ENCODE assay signal across 8 cellular contexts in genomic region chr20:45406260-45407066, GRCh38. TPM values are rescaled to one million over a fixed set of nuclear protein-coding genes. Genes with fewer than 3 reads are reported as not detected.
DNase-seq lines count a peak whose midpoint lies in the region; ATAC-seq, FAIRE-seq and TF ChIP-seq lines count a peak whose summit lies in the region.

No MANE protein-coding gene starts in this region.

- no TSS peak for BruUV-seq in HepG2 (replicated peaks; lab: Mats Ljungman, UMichigan)

- POLR2A ChIA-PET in HepG2 (lab: Yijun Ruan, JAX) = interaction anchor here (1.7 to 4.2 kb wide), 4 partner anchors 9 to 69 kb away, joined by 4 to 32 read pairs (median 8); partner anchors contain the start of genes PIGT and SYS1

- peak overlapping the region; percentile 95 for H3K4me2 ChIP-seq in HepG2 (ENCODE audit: low read depth, low read length)

- DNase-seq in DMS153 treated with DMSO at 0.1 percent for 48 hours (lab: John Stamatoyannopoulos, UW; ENCODE audit: unreplicated experiment) = peak; percentile 36
- DNase-seq in NCI-H1092 treated with DMSO at 0.1 percent for 48 hours (lab: John Stamatoyannopoulos, UW) = peak; percentile 56
- peak; percentile 34 for DNase-seq in activated CD4-positive, alpha-beta T cell treated with anti-CD3 and anti-CD28 coated beads for 1 hour
- peak; percentile 90 for DNase-seq in coronary artery (ENCODE audit: low spot score)
- DNase-seq in HepG2 (ENCODE audit: low spot score) = no peak
- DNase-seq in stimulated activated CD4-positive, alpha-beta T cell treated with anti-CD3 and anti-CD28 coated beads, Interleukin-2, amount 100 ng/mL, for 24 hours = peak; percentile 53 to 71
- DNase-seq in NCI-H510A (lab: John Stamatoyannopoulos, UW) = no peak
- DNase-seq in GM12891 (ENCODE audit: insufficient read length, low spot score) = no peak

- H2AFZ ChIP-seq in HepG2 (ENCODE audit: low read length) = no peak overlapping the region

- no peak for TF ChIP-seq CTCF in coronary artery (IDR thresholded peaks at IDR 0.05)
- peak; percentile 43 for TF ChIP-seq CTCF in HepG2 (CRISPR knock-in tag; IDR thresholded peaks at IDR 0.05)

- no peaks in the 10 kb centered on the region for H4K20me1 ChIP-seq in HepG2 (ENCODE audit: insufficient read depth, low read length)

- peak; percentile 14; the same call in 1 of the 2 replicates for TF ChIP-seq RAD21 in HepG2 (CRISPR knock-in tag; IDR thresholded peaks at IDR 0.05)

- H3K27me3 ChIP-seq in HepG2 (ENCODE audit: control insufficient read depth in 1 of 2, insufficient read depth in 2 of 2, low read length in 2 of 2) = peaks cover 2 to 5% of the 10 kb centered on the region in 2 experiments; a peak in 2 of 5 replicates

- ATAC-seq in HepG2 = peak; percentile 62

- no peaks in the 10 kb centered on the region for H3K36me3 ChIP-seq in HepG2 (replicated peaks in 1 of 2; ENCODE audit: control insufficient read depth in 1 of 2, insufficient read depth in 2 of 2, low read length in 2 of 2)

- intact Hi-C loops in HepG2 (cut with micrococcal nuclease; ENCODE audit: unreplicated experiment) = no loop called here

- H3K4me1 ChIP-seq in HepG2 (ENCODE audit: insufficient read depth, low read length) = peaks cover 25% of the 10 kb centered on the region

- H3K27ac ChIP-seq in coronary artery = peak overlapping the region; percentile 97 to 98
- no peak overlapping the region for H3K27ac ChIP-seq in HepG2 (ENCODE audit: extremely low read length, insufficient read depth, low read length)

- TF ChIP-seq POLR2A in HepG2 (IDR thresholded peaks at IDR 0.05; ENCODE audit: insufficient read depth in 1 of 2, low read depth in 2 of 2, low read length in 2 of 2) = peak in 1 of 2 experiments; percentile 53; a peak in 1 of 4 replicates
- no peak for TF ChIP-seq POLR2A in GM12891 (IDR thresholded peaks at IDR 0.05; ENCODE audit: low read depth, low read length)

- WGBS in HepG2 (ENCODE audit: low lambda C conversion rate) = 25% methylated on average over 29 of the region's 87 CpGs

- H3K4me3 ChIP-seq in coronary artery (peak overlapping the region; percentile 93), HepG2 (replicated peaks in 1 of 3; ENCODE audit: insufficient read depth in 1 of 3, low read depth in 2 of 3, low read length in 3 of 3) (peak overlapping the region; percentile 88 to 92 (median 88))

- H3K9me3 ChIP-seq in HepG2 (ENCODE audit: low read length) = peaks cover 2% of the 10 kb centered on the region

- no peak for FAIRE-seq in HepG2 (lab: Jason Lieb, UNC)
- FAIRE-seq in GM12891 (lab: Jason Lieb, UNC) = no peak

- CTCF ChIA-PET in HepG2 (lab: Yijun Ruan, JAX; ENCODE audit: low intra/inter-chr PET ratio, low total read pairs) = interaction anchor here (0.9 kb wide), 1 partner anchor 9 kb away, joined by 3 read pairs; the partner anchor contains the start of gene PIGT

- no peaks in the 10 kb centered on the region for H3K79me2 ChIP-seq in HepG2 (ENCODE audit: insufficient read depth, low read length)

- no peak for TF ChIP-seq EP300 in HepG2 (IDR thresholded peaks at IDR 0.05; ENCODE audit: low read depth in 2 of 2, low read length in 2 of 2)
- TF ChIP-seq EP300 in HepG2 (CRISPR knock-in tag; IDR thresholded peaks at IDR 0.05; ENCODE audit: borderline replicate concordance) = no peak; the same call in 1 of the 2 replicates

- peak overlapping the region; percentile 72 for H3K9ac ChIP-seq in HepG2 (ENCODE audit: insufficient read depth, low read depth, low read length)

- in situ Hi-C loops in HepG2 (cut with HindIII; ENCODE audit: extremely low pct_ligation_motif_present, low pct_unique_long_range_greater_than_20kb) = no loop called here

RNA-seq across cellular contexts. Expression of gene DBNDD2, which starts 1.6 kb away (rescaled TPM):
- total RNA-seq in HepG2 (2016; rRNA removed; fragmentation: Illumina TruSeq; extraction: Trizol) = 16.7 and 19.6 TPM in 2 replicates
- total RNA-seq in HepG2 (2016; cell fraction: cytosol; rRNA removed; fragmentation: Illumina TruSeq; extraction: Trizol; ENCODE audit: low read depth) = 27.1 and 31.8 TPM in 2 replicates
- 17.0 and 18.9 TPM in 2 replicates for total RNA-seq in HepG2 (2016; cell fraction: insoluble cytoplasmic fraction; rRNA removed; fragmentation: Illumina TruSeq; extraction: Trizol)
- 37.0 and 42.3 TPM in 2 replicates for total RNA-seq in HepG2 (2016; cell fraction: membrane; rRNA removed; fragmentation: Illumina TruSeq; extraction: Trizol)
- total RNA-seq in HepG2 (2016; cell fraction: nucleus; rRNA removed; fragmentation: Illumina TruSeq; extraction: Trizol) = 9.4 and 9.5 TPM in 2 replicates
- 47.6 and 50.4 TPM in 2 replicates for polyA plus RNA-seq in HepG2 (2011; rRNA removed)
- polyA plus RNA-seq in HepG2 (2011; cell fraction: cytosol; rRNA removed) = 44.5 and 55.5 TPM in 2 replicates
- 18.6 and 25.0 TPM in 2 replicates for polyA plus RNA-seq in HepG2 (2011; cell fraction: nucleus; rRNA removed)
- 22.6 and 31.0 TPM in 2 replicates for polyA plus RNA-seq in HepG2 (2012)
- polyA plus RNA-seq in HepG2 (2016; cell fraction: cytosol; fragmentation: Illumina TruSeq; extraction: Trizol; ENCODE audit: low read depth) = 59.2 and 64.6 TPM in 2 replicates
- polyA plus RNA-seq in HepG2 (2016; cell fraction: insoluble cytoplasmic fraction; fragmentation: Illumina TruSeq; extraction: Trizol; ENCODE audit: low read depth) = 33.0 and 35.8 TPM in 2 replicates
- polyA plus RNA-seq in HepG2 (2016; cell fraction: membrane; fragmentation: Illumina TruSeq; extraction: Trizol; ENCODE audit: low read depth) = 58.6 and 59.9 TPM in 2 replicates
- polyA plus RNA-seq in HepG2 (2016; cell fraction: nucleus; fragmentation: Illumina TruSeq; extraction: Trizol; ENCODE audit: insufficient read depth, low read depth) = 22.2 and 26.4 TPM in 2 replicates
- 9.7 and 31.5 TPM in 2 replicates for polyA minus RNA-seq in HepG2 (2011; rRNA and poly(A)+ RNA removed; ENCODE audit: low replicate concordance)
- 4.8 and 11.1 TPM in 2 replicates for polyA minus RNA-seq in HepG2 (2011; cell fraction: cytosol; rRNA and poly(A)+ RNA removed)
- polyA minus RNA-seq in HepG2 (2011; cell fraction: nucleus; rRNA and poly(A)+ RNA removed) = 4.0 and 11.1 TPM in 2 replicates
- polyA plus RNA-seq in GM12891 (2012; ENCODE audit: low read depth, missing spikeins) = 1.7 TPM

RNA-seq across cellular contexts. Expression of gene PIGT, which starts 9.5 kb away (rescaled TPM):
- total RNA-seq in HepG2 (2016; rRNA removed; fragmentation: Illumina TruSeq; extraction: Trizol) = 26.4 and 65.9 TPM in 2 replicates
- total RNA-seq in HepG2 (2016; cell fraction: cytosol; rRNA removed; fragmentation: Illumina TruSeq; extraction: Trizol; ENCODE audit: low read depth) = 16.2 and 16.8 TPM in 2 replicates
- total RNA-seq in HepG2 (2016; cell fraction: insoluble cytoplasmic fraction; rRNA removed; fragmentation: Illumina TruSeq; extraction: Trizol) = 26.3 and 65.1 TPM in 2 replicates
- total RNA-seq in HepG2 (2016; cell fraction: membrane; rRNA removed; fragmentation: Illumina TruSeq; extraction: Trizol) = 26.4 and 29.9 TPM in 2 replicates
- 64.4 and 84.9 TPM in 2 replicates for total RNA-seq in HepG2 (2016; cell fraction: nucleus; rRNA removed; fragmentation: Illumina TruSeq; extraction: Trizol)
- polyA plus RNA-seq in HepG2 (2011; rRNA removed) = 74.1 and 85.7 TPM in 2 replicates
- 37.8 and 44.8 TPM in 2 replicates for polyA plus RNA-seq in HepG2 (2011; cell fraction: cytosol; rRNA removed)
- 94.4 and 98.4 TPM in 2 replicates for polyA plus RNA-seq in HepG2 (2011; cell fraction: nucleus; rRNA removed)
- polyA plus RNA-seq in HepG2 (2012) = 62.3 and 63.6 TPM in 2 replicates
- polyA plus RNA-seq in HepG2 (2016; cell fraction: cytosol; fragmentation: Illumina TruSeq; extraction: Trizol; ENCODE audit: low read depth) = 22.0 and 26.6 TPM in 2 replicates
- 39.8 and 50.9 TPM in 2 replicates for polyA plus RNA-seq in HepG2 (2016; cell fraction: insoluble cytoplasmic fraction; fragmentation: Illumina TruSeq; extraction: Trizol; ENCODE audit: low read depth)
- polyA plus RNA-seq in HepG2 (2016; cell fraction: membrane; fragmentation: Illumina TruSeq; extraction: Trizol; ENCODE audit: low read depth) = 33.2 and 33.6 TPM in 2 replicates
- 167 and 168 TPM in 2 replicates for polyA plus RNA-seq in HepG2 (2016; cell fraction: nucleus; fragmentation: Illumina TruSeq; extraction: Trizol; ENCODE audit: insufficient read depth, low read depth)
- 86.1 and 91.5 TPM in 2 replicates for polyA minus RNA-seq in HepG2 (2011; rRNA and poly(A)+ RNA removed; ENCODE audit: low replicate concordance)
- polyA minus RNA-seq in HepG2 (2011; cell fraction: cytosol; rRNA and poly(A)+ RNA removed) = 35.9 and 37.0 TPM in 2 replicates
- 68.5 and 79.2 TPM in 2 replicates for polyA minus RNA-seq in HepG2 (2011; cell fraction: nucleus; rRNA and poly(A)+ RNA removed)
- polyA plus RNA-seq in GM12891 (2012; ENCODE audit: low read depth, missing spikeins) = 26.8 TPM

RNA-seq across cellular contexts. Expression of gene TP53TG5, which starts 28.3 kb away (rescaled TPM):
- total RNA-seq in HepG2 (2016; rRNA removed; fragmentation: Illumina TruSeq; extraction: Trizol) = not detected in 2 replicates
- total RNA-seq in HepG2 (2016; cell fraction: cytosol; rRNA removed; fragmentation: Illumina TruSeq; extraction: Trizol; ENCODE audit: low read depth) = not detected in 2 replicates
- total RNA-seq in HepG2 (2016; cell fraction: insoluble cytoplasmic fraction; rRNA removed; fragmentation: Illumina TruSeq; extraction: Trizol) = not detected in 2 replicates
- not detected in 2 replicates for total RNA-seq in HepG2 (2016; cell fraction: membrane; rRNA removed; fragmentation: Illumina TruSeq; extraction: Trizol)
- total RNA-seq in HepG2 (2016; cell fraction: nucleus; rRNA removed; fragmentation: Illumina TruSeq; extraction: Trizol) = not detected in 2 replicates
- polyA plus RNA-seq in HepG2 (2011; rRNA removed) = 0.11 TPM in 1 of 2 replicates, not detected in the other
- not detected in 2 replicates for polyA plus RNA-seq in HepG2 (2011; cell fraction: cytosol; rRNA removed)
- not detected in 2 replicates for polyA plus RNA-seq in HepG2 (2011; cell fraction: nucleus; rRNA removed)
- polyA plus RNA-seq in HepG2 (2012) = 0.32 and 0.45 TPM in 2 replicates
- polyA plus RNA-seq in HepG2 (2016; cell fraction: cytosol; fragmentation: Illumina TruSeq; extraction: Trizol; ENCODE audit: low read depth) = not detected in 2 replicates
- not detected in 2 replicates for polyA plus RNA-seq in HepG2 (2016; cell fraction: insoluble cytoplasmic fraction; fragmentation: Illumina TruSeq; extraction: Trizol; ENCODE audit: low read depth)
- polyA plus RNA-seq in HepG2 (2016; cell fraction: membrane; fragmentation: Illumina TruSeq; extraction: Trizol; ENCODE audit: low read depth) = not detected in 2 replicates
- polyA plus RNA-seq in HepG2 (2016; cell fraction: nucleus; fragmentation: Illumina TruSeq; extraction: Trizol; ENCODE audit: insufficient read depth, low read depth) = not detected in 2 replicates
- not detected in 2 replicates for polyA minus RNA-seq in HepG2 (2011; rRNA and poly(A)+ RNA removed; ENCODE audit: low replicate concordance)
- polyA minus RNA-seq in HepG2 (2011; cell fraction: cytosol; rRNA and poly(A)+ RNA removed) = not detected in 2 replicates
- not detected in 2 replicates for polyA minus RNA-seq in HepG2 (2011; cell fraction: nucleus; rRNA and poly(A)+ RNA removed)
- 0.19 TPM for polyA plus RNA-seq in GM12891 (2012; ENCODE audit: low read depth, missing spikeins)

RNA-seq across cellular contexts. Expression of gene SYS1, which starts 43.5 kb away (rescaled TPM):
- 22.0 and 38.3 TPM in 2 replicates for total RNA-seq in HepG2 (2016; rRNA removed; fragmentation: Illumina TruSeq; extraction: Trizol)
- 17.7 and 19.7 TPM in 2 replicates for total RNA-seq in HepG2 (2016; cell fraction: cytosol; rRNA removed; fragmentation: Illumina TruSeq; extraction: Trizol; ENCODE audit: low read depth)
- 22.2 and 38.4 TPM in 2 replicates for total RNA-seq in HepG2 (2016; cell fraction: insoluble cytoplasmic fraction; rRNA removed; fragmentation: Illumina TruSeq; extraction: Trizol)
- 35.6 and 38.6 TPM in 2 replicates for total RNA-seq in HepG2 (2016; cell fraction: membrane; rRNA removed; fragmentation: Illumina TruSeq; extraction: Trizol)
- 39.9 and 40.9 TPM in 2 replicates for total RNA-seq in HepG2 (2016; cell fraction: nucleus; rRNA removed; fragmentation: Illumina TruSeq; extraction: Trizol)
- 65.6 and 75.9 TPM in 2 replicates for polyA plus RNA-seq in HepG2 (2011; rRNA removed)
- 66.7 and 88.3 TPM in 2 replicates for polyA plus RNA-seq in HepG2 (2011; cell fraction: cytosol; rRNA removed)
- polyA plus RNA-seq in HepG2 (2011; cell fraction: nucleus; rRNA removed) = 46.0 and 49.6 TPM in 2 replicates
- polyA plus RNA-seq in HepG2 (2012) = 22.5 and 24.8 TPM in 2 replicates
- 16.5 and 19.7 TPM in 2 replicates for polyA plus RNA-seq in HepG2 (2016; cell fraction: cytosol; fragmentation: Illumina TruSeq; extraction: Trizol; ENCODE audit: low read depth)
- polyA plus RNA-seq in HepG2 (2016; cell fraction: insoluble cytoplasmic fraction; fragmentation: Illumina TruSeq; extraction: Trizol; ENCODE audit: low read depth) = 24.3 and 27.0 TPM in 2 replicates
- polyA plus RNA-seq in HepG2 (2016; cell fraction: membrane; fragmentation: Illumina TruSeq; extraction: Trizol; ENCODE audit: low read depth) = 29.1 and 31.7 TPM in 2 replicates
- polyA plus RNA-seq in HepG2 (2016; cell fraction: nucleus; fragmentation: Illumina TruSeq; extraction: Trizol; ENCODE audit: insufficient read depth, low read depth) = 41.1 and 42.9 TPM in 2 replicates
- polyA minus RNA-seq in HepG2 (2011; rRNA and poly(A)+ RNA removed; ENCODE audit: low replicate concordance) = 127 and 240 TPM in 2 replicates
- polyA minus RNA-seq in HepG2 (2011; cell fraction: cytosol; rRNA and poly(A)+ RNA removed) = 35.0 and 40.9 TPM in 2 replicates
- polyA minus RNA-seq in HepG2 (2011; cell fraction: nucleus; rRNA and poly(A)+ RNA removed) = 56.0 and 62.5 TPM in 2 replicates
- polyA plus RNA-seq in GM12891 (2012; ENCODE audit: low read depth, missing spikeins) = 9.6 TPM

RNA-seq across cellular contexts. Expression of gene SDC4, which starts 58.2 kb away (rescaled TPM):
- 36.0 and 65.1 TPM in 2 replicates for total RNA-seq in HepG2 (2016; rRNA removed; fragmentation: Illumina TruSeq; extraction: Trizol)
- 6.2 and 6.3 TPM in 2 replicates for total RNA-seq in HepG2 (2016; cell fraction: cytosol; rRNA removed; fragmentation: Illumina TruSeq; extraction: Trizol; ENCODE audit: low read depth)
- 34.4 and 64.3 TPM in 2 replicates for total RNA-seq in HepG2 (2016; cell fraction: insoluble cytoplasmic fraction; rRNA removed; fragmentation: Illumina TruSeq; extraction: Trizol)
- total RNA-seq in HepG2 (2016; cell fraction: membrane; rRNA removed; fragmentation: Illumina TruSeq; extraction: Trizol) = 21.2 and 23.6 TPM in 2 replicates
- total RNA-seq in HepG2 (2016; cell fraction: nucleus; rRNA removed; fragmentation: Illumina TruSeq; extraction: Trizol) = 61.5 and 66.3 TPM in 2 replicates
- polyA plus RNA-seq in HepG2 (2011; rRNA removed) = 49.0 and 67.2 TPM in 2 replicates
- polyA plus RNA-seq in HepG2 (2011; cell fraction: cytosol; rRNA removed) = 51.5 and 81.1 TPM in 2 replicates
- 16.0 and 26.7 TPM in 2 replicates for polyA plus RNA-seq in HepG2 (2011; cell fraction: nucleus; rRNA removed)
- 44.1 and 51.7 TPM in 2 replicates for polyA plus RNA-seq in HepG2 (2012)
- 5.0 TPM in 2 replicates for polyA plus RNA-seq in HepG2 (2016; cell fraction: cytosol; fragmentation: Illumina TruSeq; extraction: Trizol; ENCODE audit: low read depth)
- 33.1 and 34.5 TPM in 2 replicates for polyA plus RNA-seq in HepG2 (2016; cell fraction: insoluble cytoplasmic fraction; fragmentation: Illumina TruSeq; extraction: Trizol; ENCODE audit: low read depth)
- polyA plus RNA-seq in HepG2 (2016; cell fraction: membrane; fragmentation: Illumina TruSeq; extraction: Trizol; ENCODE audit: low read depth) = 13.3 and 15.5 TPM in 2 replicates
- 86.0 and 86.3 TPM in 2 replicates for polyA plus RNA-seq in HepG2 (2016; cell fraction: nucleus; fragmentation: Illumina TruSeq; extraction: Trizol; ENCODE audit: insufficient read depth, low read depth)
- polyA minus RNA-seq in HepG2 (2011; rRNA and poly(A)+ RNA removed; ENCODE audit: low replicate concordance) = 33.3 and 94.7 TPM in 2 replicates
- 68.1 and 88.6 TPM in 2 replicates for polyA minus RNA-seq in HepG2 (2011; cell fraction: cytosol; rRNA and poly(A)+ RNA removed)
- polyA minus RNA-seq in HepG2 (2011; cell fraction: nucleus; rRNA and poly(A)+ RNA removed) = 15.1 and 31.3 TPM in 2 replicates
- 2.7 TPM for polyA plus RNA-seq in GM12891 (2012; ENCODE audit: low read depth, missing spikeins)

Comparison
In these comparisons a context has a peak if more than half of its experiments do, and no peak if none do; other contexts are left out.
1. DNase-seq: peak in DMS153 treated with DMSO at 0.1 percent for 48 hours (single experiment), NCI-H1092 treated with DMSO at 0.1 percent for 48 hours (single experiment), activated CD4-positive, alpha-beta T cell treated with anti-CD3 and anti-CD28 coated beads for 1 hour (single experiment), coronary artery (single experiment) and stimulated activated CD4-positive, alpha-beta T cell treated with anti-CD3 and anti-CD28 coated beads, Interleukin-2, amount 100 ng/mL, for 24 hours (2 of 2); none in HepG2 (single experiment), NCI-H510A (single experiment) and GM12891 (single experiment).